ENCODE assay signal across 18 cellular contexts in genomic region chr2:118474151-118474561, GRCh38.
DNase-seq lines count a peak whose midpoint lies in the region; ATAC-seq and TF ChIP-seq lines count a peak whose summit lies in the region.
"Had no signal": no experiment of that assay in that cellular context is flagged by ENCODE, and none has a peak within 500 bp of the region (broad histone marks: within the 10 kb centered on the region; RNA-seq: fewer than 3 reads in every experiment).

No MANE protein-coding gene starts in this region.

- no peak for TF ChIP-seq CTCF in endothelial cell (IDR thresholded peaks at IDR 0.05; ENCODE audit: unreplicated experiment)

- peak; percentile 46 for DNase-seq in D341Med (ENCODE audit: low spot score)
- DNase-seq in NCI-H1092 treated with DMSO at 0.1 percent for 48 hours (lab: John Stamatoyannopoulos, UW), result peak; percentile 11
- DNase-seq in NCI-H774 (lab: John Stamatoyannopoulos, UW), result peak; percentile 76
- DNase-seq in iPS-NIHi7 (ENCODE audit: extremely low spot score), result peak; percentile 57
- DNase-seq in DMS114 treated with DMSO at 0.1 percent for 48 hours (lab: John Stamatoyannopoulos, UW; ENCODE audit: unreplicated experiment), result no peak
- DNase-seq in activated T-cell treated with anti-CD3 and anti-CD28 coated beads, Interleukin-2, amount 50 U/mL, for 4 hours, result no peak
- no peak for DNase-seq in Right ventricle myocardium superior
- DNase-seq in endothelial cell (ENCODE audit: low spot score), result no peak
- DNase-seq: activated CD4-positive, alpha-beta T cell treated with anti-CD3 and anti-CD28 coated beads, Interleukin-2, amount 10 ng/mL, durations not matched to agents 24 days and 14 days; activated gamma-delta T cell treated with Interleukin-2 at 50 U/mL for 16 hours; adrenal gland; dermis blood vessel endothelial cell; DMS 273 treated with DMSO at 0.1 percent for 48 hours; mesenchymal stem cell; naive thymus-derived CD4-positive, alpha-beta T cell; NCI-H2171 treated with DMSO at 0.1 percent for 48 hours; posterior cingulate gyrus; stimulated activated naive CD8-positive, alpha-beta T cell treated with anti-CD3 and anti-CD28 coated beads, Interleukin-15, amount 100 ng/mL, for 72 hours had no signal

- H3K27ac Mint-ChIP-seq in endothelial cell (ENCODE audit: unreplicated experiment), result no peak overlapping the region
- H3K27ac Mint-ChIP-seq: activated CD4-positive, alpha-beta T cell treated with anti-CD3 and anti-CD28 coated beads, Interleukin-2, amount 10 ng/mL, durations not matched to agents 24 days and 14 days; naive thymus-derived CD4-positive, alpha-beta T cell; stimulated activated naive CD8-positive, alpha-beta T cell treated with anti-CD3 and anti-CD28 coated beads, Interleukin-15, amount 100 ng/mL, for 72 hours had no signal

- no peaks in the 10 kb centered on the region for H3K9me3 Mint-ChIP-seq in activated T-cell treated with anti-CD3 and anti-CD28 coated beads, Interleukin-2, amount 50 U/mL, for 4 hours
- H3K9me3 Mint-ChIP-seq in endothelial cell (ENCODE audit: unreplicated experiment), result no peaks in the 10 kb centered on the region
- H3K9me3 Mint-ChIP-seq: activated CD4-positive, alpha-beta T cell treated with anti-CD3 and anti-CD28 coated beads, Interleukin-2, amount 10 ng/mL, durations not matched to agents 24 days and 14 days; naive thymus-derived CD4-positive, alpha-beta T cell; stimulated activated naive CD8-positive, alpha-beta T cell treated with anti-CD3 and anti-CD28 coated beads, Interleukin-15, amount 100 ng/mL, for 72 hours had no signal

- intact Hi-C loops in Right ventricle myocardium superior (cut with DNase I), result no loop called here

- H3K27me3 Mint-ChIP-seq in activated T-cell treated with anti-CD3 and anti-CD28 coated beads, Interleukin-2, amount 50 U/mL, for 4 hours (ENCODE audit: low read depth), result peaks cover 2% of the 10 kb centered on the region
- no peaks in the 10 kb centered on the region for H3K27me3 Mint-ChIP-seq in endothelial cell (ENCODE audit: unreplicated experiment)

- no peak for ATAC-seq in activated T-cell treated with anti-CD3 and anti-CD28 coated beads, Interleukin-2, amount 50 U/mL, for 4 hours
- no peak for ATAC-seq in Right ventricle myocardium superior (ENCODE audit: poor library complexity)
- ATAC-seq: naive thymus-derived CD4-positive, alpha-beta T cell; stimulated activated naive CD8-positive, alpha-beta T cell treated with anti-CD3 and anti-CD28 coated beads, Interleukin-15, amount 100 ng/mL, for 72 hours had no signal

- H3K36me3 Mint-ChIP-seq in activated T-cell treated with anti-CD3 and anti-CD28 coated beads, Interleukin-2, amount 50 U/mL, for 4 hours (ENCODE audit: insufficient read depth), result no peaks in the 10 kb centered on the region
- H3K36me3 Mint-ChIP-seq in endothelial cell (ENCODE audit: low read depth, unreplicated experiment), result no peaks in the 10 kb centered on the region
- H3K36me3 Mint-ChIP-seq: naive thymus-derived CD4-positive, alpha-beta T cell had no signal

- no peaks in the 10 kb centered on the region for H3K4me1 Mint-ChIP-seq in activated T-cell treated with anti-CD3 and anti-CD28 coated beads, Interleukin-2, amount 50 U/mL, for 4 hours (ENCODE audit: low read depth)
- peaks cover 10% of the 10 kb centered on the region for H3K4me1 Mint-ChIP-seq in endothelial cell (ENCODE audit: unreplicated experiment)
- H3K4me1 Mint-ChIP-seq: activated CD4-positive, alpha-beta T cell treated with anti-CD3 and anti-CD28 coated beads, Interleukin-2, amount 10 ng/mL, durations not matched to agents 24 days and 14 days; naive thymus-derived CD4-positive, alpha-beta T cell; stimulated activated naive CD8-positive, alpha-beta T cell treated with anti-CD3 and anti-CD28 coated beads, Interleukin-15, amount 100 ng/mL, for 72 hours had no signal

- no peak overlapping the region for H3K4me3 Mint-ChIP-seq in activated T-cell treated with anti-CD3 and anti-CD28 coated beads, Interleukin-2, amount 50 U/mL, for 4 hours
- no peak overlapping the region for H3K4me3 Mint-ChIP-seq in endothelial cell (ENCODE audit: unreplicated experiment)
- H3K4me3 Mint-ChIP-seq: activated CD4-positive, alpha-beta T cell treated with anti-CD3 and anti-CD28 coated beads, Interleukin-2, amount 10 ng/mL, durations not matched to agents 24 days and 14 days; naive thymus-derived CD4-positive, alpha-beta T cell; stimulated activated naive CD8-positive, alpha-beta T cell treated with anti-CD3 and anti-CD28 coated beads, Interleukin-15, amount 100 ng/mL, for 72 hours had no signal

Comparison
In these comparisons a context has a peak if more than half of its experiments do, and no peak if none do; other contexts are left out.
1. DNase-seq: peak in D341Med (single experiment), NCI-H1092 treated with DMSO at 0.1 percent for 48 hours (single experiment), NCI-H774 (single experiment) and iPS-NIHi7 (single experiment); none in DMS114 treated with DMSO at 0.1 percent for 48 hours (single experiment), activated T-cell treated with anti-CD3 and anti-CD28 coated beads, Interleukin-2, amount 50 U/mL, for 4 hours (single experiment), Right ventricle myocardium superior (single experiment) and endothelial cell (single experiment).